In the genomic region with DNA sequence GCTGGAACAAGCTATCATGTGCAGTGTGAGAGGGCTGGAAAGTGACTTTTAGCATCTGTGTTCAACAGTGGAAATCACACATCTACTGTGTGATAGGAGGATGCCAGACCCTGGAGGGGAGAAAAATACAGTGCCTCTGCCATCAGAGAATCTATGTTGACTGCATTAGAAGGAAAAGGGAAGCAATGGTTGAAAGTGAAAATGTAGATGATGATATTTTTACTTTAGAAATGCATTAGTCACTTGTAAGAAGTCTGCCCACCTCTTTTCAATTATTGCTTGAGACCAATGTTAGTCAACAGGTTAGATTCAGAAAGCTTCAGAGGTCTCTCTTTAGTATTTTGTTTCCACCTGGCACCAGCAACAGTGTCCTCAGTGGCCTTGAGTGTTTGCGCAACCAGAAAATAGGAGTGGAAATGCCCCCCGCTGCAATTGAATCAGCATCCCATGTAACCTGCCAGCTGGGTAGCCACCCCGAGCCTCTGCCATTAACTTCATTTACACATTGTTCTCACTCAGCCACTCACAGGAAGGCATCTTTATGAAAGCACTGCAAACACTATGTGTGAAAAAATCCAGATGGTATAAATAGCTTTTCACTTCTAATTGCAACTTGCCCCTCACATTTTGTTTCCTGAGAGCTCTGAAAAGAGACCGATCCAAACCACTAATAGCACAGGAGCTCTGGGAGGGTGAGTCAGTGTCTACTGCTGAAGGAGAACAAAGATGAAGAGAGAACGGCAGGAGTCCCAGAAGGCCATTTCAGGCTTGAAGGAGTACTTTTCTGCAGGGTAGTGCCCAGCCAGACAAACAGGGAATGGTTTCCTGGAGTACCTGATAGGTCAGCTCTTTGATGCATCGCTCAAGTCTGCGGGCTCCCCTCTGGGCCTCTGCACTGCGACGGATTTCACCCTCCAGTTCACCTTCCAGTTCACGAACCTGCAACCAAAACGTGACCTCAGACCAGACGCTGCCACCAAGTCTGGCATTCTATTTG, we compare ENCODE assay signal across 9 cellular contexts.
DNase-seq lines count a peak whose midpoint lies in the region; ATAC-seq and TF ChIP-seq lines count a peak whose summit lies in the region.
"Had no signal": no experiment of that assay in that cellular context is flagged by ENCODE, and none has a peak within 500 bp of the region (broad histone marks: within the 10 kb centered on the region; RNA-seq: fewer than 3 reads in every experiment).

No MANE protein-coding gene starts in this region.

- TF ChIP-seq CTCF in GM13977 (IDR thresholded peaks at IDR 0.05; ENCODE audit: extremely low read depth, insufficient read depth, missing control alignments) = no peak

- no peaks in the 10 kb centered on the region for H3K36me3 ChIP-seq in CD4-positive, alpha-beta memory T cell (ENCODE audit: insufficient read depth, low read length)

- peaks cover 10% of the 10 kb centered on the region for H3K27me3 Mint-ChIP-seq in activated T-helper 17 cell treated with anti-CD3 and anti-CD28 coated beads, Interleukin-2, amount 50 U/mL, for 72 hours
- H3K27me3 Mint-ChIP-seq in CD4-positive, alpha-beta memory T cell = peaks cover 5 to 6% of the 10 kb centered on the region in 2 donors

- H3K4me1 Mint-ChIP-seq in activated T-helper 17 cell treated with anti-CD3 and anti-CD28 coated beads, Interleukin-2, amount 50 U/mL, for 72 hours = peaks cover 9% of the 10 kb centered on the region
- peaks cover 0 to 4% (median 0%) of the 10 kb centered on the region in 4 donors for H3K4me1 Mint-ChIP-seq in CD4-positive, alpha-beta memory T cell

- DNase-seq in GM13977 (ENCODE audit: low spot score) (peak; percentile 18), NCI-H1694 (lab: John Stamatoyannopoulos, UW) (no peak), AG08395 (ENCODE audit: low spot score) (no peak), Right ventricle myocardium superior (no peak)
- DNase-seq in CD4-positive, alpha-beta memory T cell = no peak

- intact Hi-C loops in Right ventricle myocardium superior (cut with DNase I) = no loop called here
- intact Hi-C loops in CD4-positive, alpha-beta memory T cell (cut with micrococcal nuclease) = no loop called here

- no peak overlapping the region for H3K4me3 ChIP-seq in CD4-positive, alpha-beta memory T cell (ENCODE audit: low read length in 2 of 2)
- H3K4me3 ChIP-seq: lung had no signal

- in situ Hi-C loops in GM13977 (cut with MboI; ENCODE audit: low pct_unique_long_range_greater_than_20kb, low sequenced_read_pairs, unreplicated experiment) = no loop called here

- POLR2A ChIA-PET in CD4-positive, alpha-beta memory T cell (lab: Charles Lee; ENCODE audit: partially characterized antibody) = no interaction called here

- peak overlapping the region; percentile 55 for H3K27ac Mint-ChIP-seq in activated T-helper 17 cell treated with anti-CD3 and anti-CD28 coated beads, Interleukin-2, amount 50 U/mL, for 72 hours
- H3K27ac Mint-ChIP-seq in CD4-positive, alpha-beta memory T cell = no peak overlapping the region

- no peaks in the 10 kb centered on the region for H3K36me3 Mint-ChIP-seq in activated T-helper 17 cell treated with anti-CD3 and anti-CD28 coated beads, Interleukin-2, amount 50 U/mL, for 72 hours (ENCODE audit: low read depth)
- H3K36me3 Mint-ChIP-seq in CD4-positive, alpha-beta memory T cell = no peaks in the 10 kb centered on the region

- H3K9me3 Mint-ChIP-seq in activated T-helper 17 cell treated with anti-CD3 and anti-CD28 coated beads, Interleukin-2, amount 50 U/mL, for 72 hours = no peaks in the 10 kb centered on the region
- no peaks in the 10 kb centered on the region for H3K9me3 Mint-ChIP-seq in CD4-positive, alpha-beta memory T cell

- H3K4me1 ChIP-seq in CD4-positive, alpha-beta memory T cell (ENCODE audit: insufficient read depth, low read length) = no peaks in the 10 kb centered on the region

- H3K4me3 Mint-ChIP-seq in activated T-helper 17 cell treated with anti-CD3 and anti-CD28 coated beads, Interleukin-2, amount 50 U/mL, for 72 hours = peak overlapping the region; percentile 20
- H3K4me3 Mint-ChIP-seq in CD4-positive, alpha-beta memory T cell = peak overlapping the region in 1 of 8 donors; percentile 17

- no peaks in the 10 kb centered on the region for H3K27me3 ChIP-seq in CD4-positive, alpha-beta memory T cell (ENCODE audit: insufficient read depth, low read length)

- no peaks in the 10 kb centered on the region for H3K9me3 ChIP-seq in CD4-positive, alpha-beta memory T cell (ENCODE audit: control insufficient read depth in 1 of 2, low read length in 2 of 2)

- ATAC-seq in GM21526 (IDR thresholded peaks at IDR 0.05; ENCODE audit: low FRiP score, unreplicated experiment) (peak; percentile 67), HG03571 (IDR thresholded peaks at IDR 0.05; ENCODE audit: unreplicated experiment) (peak; percentile 70), Right ventricle myocardium superior (ENCODE audit: poor library complexity) (no peak)
- peak; percentile 89 for ATAC-seq in activated T-helper 17 cell treated with anti-CD3 and anti-CD28 coated beads, Interleukin-2, amount 50 U/mL, for 72 hours (replicated peaks)

- no peak overlapping the region for H3K27ac ChIP-seq in CD4-positive, alpha-beta memory T cell (ENCODE audit: low read depth, low read length)

- CTCF ChIA-PET in CD4-positive, alpha-beta memory T cell (lab: Charles Lee; ENCODE audit: partially characterized antibody) = interaction anchor here (0.5 to 0.9 kb wide), 2 partner anchors 17 to 20 kb away, joined by 3 read pairs; no protein-coding TSS in a partner anchor
